ENCODE assay signal across 2 cellular contexts in genomic region chr10:114631090-114631677, GRCh38.
TF ChIP-seq lines count a peak whose summit lies in the region.

No MANE protein-coding gene starts in this region.

TF ChIP-seq in IMR-90, 13 proteins besides CTCF, POLR2A, EP300 and RAD21:
- no peak for TF ChIP-seq BHLHE40 (IDR thresholded peaks at IDR 0.05; ENCODE audit: low read depth, low read length)
- TF ChIP-seq USF2 (IDR thresholded peaks at IDR 0.05; ENCODE audit: low read depth, low read length), result no peak
- no peak for TF ChIP-seq RCOR1 (IDR thresholded peaks at IDR 0.05; ENCODE audit: insufficient replicate concordance, low read length)
- no peak for TF ChIP-seq SMC3 (IDR thresholded peaks at IDR 0.05; ENCODE audit: low read depth, low read length)
- TF ChIP-seq NFE2L2 (IDR thresholded peaks at IDR 0.05; ENCODE audit: low read depth, low read length), result no peak
- TF ChIP-seq ELK1 (IDR thresholded peaks at IDR 0.05; ENCODE audit: borderline replicate concordance, low read depth, low read length), result no peak
- no peak for TF ChIP-seq FOS (IDR thresholded peaks at IDR 0.05; ENCODE audit: low read depth, low read length)
- TF ChIP-seq CEBPB (IDR thresholded peaks at IDR 0.05; ENCODE audit: low read depth, low read length), result no peak
- no peak for TF ChIP-seq MAZ (IDR thresholded peaks at IDR 0.05; ENCODE audit: borderline replicate concordance, low read depth, low read length)
- no peak for TF ChIP-seq CHD1 (IDR thresholded peaks at IDR 0.05; ENCODE audit: low read depth, low read length)

TF ChIP-seq in H1, 55 proteins besides CTCF, POLR2A, EP300 and RAD21:
- TF ChIP-seq ATF3 (IDR thresholded peaks at IDR 0.05; ENCODE audit: insufficient read depth, low read depth, low read length) (no peak), KDM4A (IDR thresholded peaks at IDR 0.05; ENCODE audit: low read depth, low read length, severe bottlenecking) (no peak), ATF2 (IDR thresholded peaks at IDR 0.05; ENCODE audit: low read length) (no peak), YY1 (IDR thresholded peaks at IDR 0.05; ENCODE audit: low read depth, low read length) (no peak), TBP (IDR thresholded peaks at IDR 0.05; ENCODE audit: low read depth, low read length) (no peak), TEAD4 (IDR thresholded peaks at IDR 0.05; ENCODE audit: low read depth, low read length) (no peak), USF2 (IDR thresholded peaks at IDR 0.05; ENCODE audit: low read length) (no peak), CTBP2 (IDR thresholded peaks at IDR 0.05; ENCODE audit: borderline replicate concordance, insufficient read depth, insufficient read length, low read length) (no peak), ZNF274 (IDR thresholded peaks at IDR 0.05; ENCODE audit: borderline replicate concordance, extremely low read depth, low read length) (no peak), BCL11A (IDR thresholded peaks at IDR 0.05; ENCODE audit: low read depth in 2 of 2, low read length in 2 of 2) (no peak), EZH2 (IDR thresholded peaks at IDR 0.05; ENCODE audit: low read depth, low read length, severe bottlenecking) (no peak), RFX5 (IDR thresholded peaks at IDR 0.05; ENCODE audit: borderline replicate concordance, low read depth, low read length) (no peak), SAP30 (IDR thresholded peaks at IDR 0.05; ENCODE audit: insufficient read depth, insufficient replicate concordance, low read length) (no peak), E2F6 (IDR thresholded peaks at IDR 0.05) (no peak)
